Comparison of ENCODE assay signal across 17 cellular contexts in genomic region chr1:22221233-22221780, GRCh38.
DNase-seq lines count a peak whose midpoint lies in the region; ATAC-seq, FAIRE-seq and TF ChIP-seq lines count a peak whose summit lies in the region.
"Had no signal": no experiment of that assay in that cellular context is flagged by ENCODE, and none has a peak within 500 bp of the region (broad histone marks: within the 10 kb centered on the region; RNA-seq: fewer than 3 reads in every experiment).

No MANE protein-coding gene starts in this region.

- H3K27me3 ChIP-seq in astrocyte (ENCODE audit: insufficient read depth, low read length) (peaks cover 22% of the 10 kb centered on the region), endodermal cell (ENCODE audit: control insufficient read depth, insufficient read depth, low read length, poor library complexity, severe bottlenecking) (no peaks in the 10 kb centered on the region), neural progenitor cell (peaks cover 100% of the 10 kb centered on the region), upper lobe of right lung (no peaks in the 10 kb centered on the region)

- H3K27me3 Mint-ChIP-seq in astrocyte (ENCODE audit: low read depth, unreplicated experiment) (peaks cover 44% of the 10 kb centered on the region), endodermal cell (ENCODE audit: insufficient read depth) (peaks cover 2% of the 10 kb centered on the region), neural progenitor cell (ENCODE audit: insufficient read depth, low read depth) (peaks cover 54% of the 10 kb centered on the region)

- H3K4me3 ChIP-seq in astrocyte (ENCODE audit: insufficient read depth, low read depth, low read length) (no peak overlapping the region), endodermal cell (ENCODE audit: low read length) (no peak overlapping the region), neural progenitor cell (no peak overlapping the region), upper lobe of right lung (no peak overlapping the region)

- no peak for DNase-seq in astrocyte (ENCODE audit: low read depth)
- DNase-seq in endodermal cell = peak; percentile 33
- DNase-seq in neural progenitor cell (ENCODE audit: low spot score) = no peak
- DNase-seq in upper lobe of right lung = peak; percentile 48
- DNase-seq in SKM-1 treated with dmso at 0.1 percent for 144 hours (lab: John Stamatoyannopoulos, UW; ENCODE audit: unreplicated experiment) = no peak
- no peak for DNase-seq in NCI-H2029 treated with DMSO at 0.1 percent for 48 hours (lab: John Stamatoyannopoulos, UW)
- no peak for DNase-seq in RKO (ENCODE audit: low spot score)
- DNase-seq: CD8-positive, alpha-beta T cell; COR-L47; DMS153; DMS79 treated with DMSO at 0.1 percent for 48 hours; EL; IMR-90 had no signal

- intact Hi-C loops in upper lobe of right lung (cut with DNase I) = no loop called here

- H3K27ac ChIP-seq in astrocyte (ENCODE audit: low read depth, low read length) = no peak overlapping the region
- no peak overlapping the region for H3K27ac ChIP-seq in endodermal cell (ENCODE audit: low read depth, low read length)
- no peak overlapping the region for H3K27ac ChIP-seq in neural progenitor cell
- no peak overlapping the region for H3K27ac ChIP-seq in upper lobe of right lung

- H3K4me2 ChIP-seq in astrocyte (ENCODE audit: low read length) (no peak overlapping the region), neural progenitor cell (no peak overlapping the region)

- H4K20me1 ChIP-seq in astrocyte (ENCODE audit: insufficient read depth, low read length) (no peaks in the 10 kb centered on the region), neural progenitor cell (ENCODE audit: low read depth) (peaks cover 72% of the 10 kb centered on the region)

- WGBS in endodermal cell (ENCODE audit: insufficient coverage in 1 of 2, insufficient read length in 1 of 2), 2 experiments = 86 to 87% methylated on average over 8 of the region's 8 CpGs

- H2AFZ ChIP-seq in astrocyte (ENCODE audit: low read depth, low read length) (no peak overlapping the region), neural progenitor cell (replicated peaks) (no peak overlapping the region)

- FAIRE-seq in astrocyte (lab: Jason Lieb, UNC) = no peak
- FAIRE-seq: D721Med, G401.6, H54 had no signal

- H3K9me3 Mint-ChIP-seq in astrocyte (ENCODE audit: unreplicated experiment) (peaks cover 18% of the 10 kb centered on the region), endodermal cell (no peaks in the 10 kb centered on the region), neural progenitor cell (peaks cover 39% of the 10 kb centered on the region)
- H3K9me3 Mint-ChIP-seq: CD8-positive, alpha-beta T cell had no signal

- H3K4me1 Mint-ChIP-seq in astrocyte (ENCODE audit: low read depth, unreplicated experiment) (no peaks in the 10 kb centered on the region), endodermal cell (no peaks in the 10 kb centered on the region), neural progenitor cell (peaks cover 49% of the 10 kb centered on the region)
- H3K4me1 Mint-ChIP-seq: CD14-positive monocyte had no signal

- H3K4me1 ChIP-seq in astrocyte (ENCODE audit: insufficient read depth, low read length) (no peaks in the 10 kb centered on the region), endodermal cell (ENCODE audit: control insufficient read depth, insufficient read depth, low read length) (no peaks in the 10 kb centered on the region), neural progenitor cell (peaks cover 7% of the 10 kb centered on the region), upper lobe of right lung (no peaks in the 10 kb centered on the region)

- H3K36me3 ChIP-seq in astrocyte (ENCODE audit: insufficient read depth, low read length) (no peaks in the 10 kb centered on the region), endodermal cell (ENCODE audit: control insufficient read depth, insufficient read depth, low read length) (no peaks in the 10 kb centered on the region), neural progenitor cell (no peaks in the 10 kb centered on the region), upper lobe of right lung (no peaks in the 10 kb centered on the region)

- TF ChIP-seq CTCF in astrocyte (IDR thresholded peaks at IDR 0.05; ENCODE audit: insufficient read depth, low read depth, low read length) (no peak), endodermal cell (conservative IDR thresholded peaks at IDR 0.05) (no peak), neural progenitor cell (IDR thresholded peaks at IDR 0.05) (no peak), upper lobe of right lung (IDR thresholded peaks at IDR 0.05) (no peak)

- peaks cover 4% of the 10 kb centered on the region for H3K9me3 ChIP-seq in astrocyte (ENCODE audit: insufficient read depth, low read depth, low read length)
- no peaks in the 10 kb centered on the region for H3K9me3 ChIP-seq in endodermal cell (ENCODE audit: control insufficient read depth, low read length)
- no peaks in the 10 kb centered on the region for H3K9me3 ChIP-seq in neural progenitor cell (ENCODE audit: low read depth)
- no peaks in the 10 kb centered on the region for H3K9me3 ChIP-seq in upper lobe of right lung

- H3K36me3 Mint-ChIP-seq in astrocyte (ENCODE audit: low read depth, unreplicated experiment) (peaks cover 5% of the 10 kb centered on the region), endodermal cell (ENCODE audit: low read depth) (no peaks in the 10 kb centered on the region), neural progenitor cell (peaks cover 9% of the 10 kb centered on the region)
- H3K36me3 Mint-ChIP-seq: CD14-positive monocyte; CD8-positive, alpha-beta T cell had no signal

- H3K4me3 Mint-ChIP-seq in astrocyte (ENCODE audit: unreplicated experiment) = peak overlapping the region; percentile 11
- H3K4me3 Mint-ChIP-seq in endodermal cell = no peak overlapping the region
- peak overlapping the region; percentile 21 for H3K4me3 Mint-ChIP-seq in neural progenitor cell
- H3K4me3 Mint-ChIP-seq: CD14-positive monocyte; CD8-positive, alpha-beta T cell had no signal

- H3K79me2 ChIP-seq in astrocyte (ENCODE audit: insufficient read depth, low read length) (no peaks in the 10 kb centered on the region), neural progenitor cell (ENCODE audit: low read depth) (no peaks in the 10 kb centered on the region)

- no peak for ATAC-seq in upper lobe of right lung
- ATAC-seq: CD8-positive, alpha-beta T cell had no signal

- H3F3A ChIP-seq in neural progenitor cell (ENCODE audit: low read depth) = peaks cover 16% of the 10 kb centered on the region

- no peak overlapping the region for H3K27ac Mint-ChIP-seq in astrocyte (ENCODE audit: unreplicated experiment)
- H3K27ac Mint-ChIP-seq in endodermal cell = no peak overlapping the region
- peak overlapping the region; percentile 93 for H3K27ac Mint-ChIP-seq in neural progenitor cell
- H3K27ac Mint-ChIP-seq: CD14-positive monocyte; CD8-positive, alpha-beta T cell had no signal

- H3K9ac ChIP-seq in astrocyte (ENCODE audit: low read length) (no peak overlapping the region), endodermal cell (ENCODE audit: extremely low read depth, low read length, poor library complexity, severe bottlenecking) (no peak overlapping the region), neural progenitor cell (no peak overlapping the region)

Comparison
In these comparisons a context has a peak if more than half of its experiments do, and no peak if none do; other contexts are left out.
1. DNase-seq: peak in endodermal cell (single experiment) and upper lobe of right lung (single experiment); none in astrocyte (single experiment), neural progenitor cell (single experiment), SKM-1 treated with dmso at 0.1 percent for 144 hours (single experiment), NCI-H2029 treated with DMSO at 0.1 percent for 48 hours (single experiment) and RKO (single experiment).